In genomic region chrX:55488559-55489314, GRCh38 we compare ENCODE assay signal across 8 cellular contexts. TPM values are rescaled to one million over a fixed set of nuclear protein-coding genes. Genes with fewer than 3 reads are reported as not detected.
DNase-seq lines count a peak whose midpoint lies in the region; ATAC-seq, FAIRE-seq and TF ChIP-seq lines count a peak whose summit lies in the region.

No MANE protein-coding gene starts in this region.

- no peak for TF ChIP-seq CTCF in endothelial cell of umbilical vein (IDR thresholded peaks at IDR 0.05; ENCODE audit: extremely low read depth in 1 of 2, insufficient read depth in 1 of 2, low read depth in 1 of 2, low read length in 2 of 2)

- H3K9ac ChIP-seq in endothelial cell of umbilical vein (replicated peaks; ENCODE audit: extremely low read depth, insufficient read depth, low read length) = peak overlapping the region; percentile 81
- H3K9ac ChIP-seq in muscle layer of colon (ENCODE audit: low read length) = peak overlapping the region; percentile 82

- no peaks in the 10 kb centered on the region for H3K27me3 ChIP-seq in endothelial cell of umbilical vein (ENCODE audit: control insufficient read depth in 2 of 2, insufficient read depth in 2 of 2, low read length in 2 of 2)
- no peaks in the 10 kb centered on the region for H3K27me3 ChIP-seq in muscle layer of colon (ENCODE audit: control insufficient read depth in 1 of 2, insufficient read depth in 2 of 2, low read length in 2 of 2)

- intact Hi-C loops in endothelial cell of umbilical vein (cut with micrococcal nuclease) = no loop called here

- H3K4me1 ChIP-seq in endothelial cell of umbilical vein (ENCODE audit: control insufficient read depth, extremely low read depth, insufficient read depth, low read length) (peaks cover 2% of the 10 kb centered on the region), muscle layer of colon (ENCODE audit: insufficient read depth, low read length) (no peaks in the 10 kb centered on the region)

- POLR2A ChIA-PET in endothelial cell of umbilical vein (lab: Charles Lee) = interaction anchor here (0.9 to 1.3 kb wide), 3 partner anchors 36 to 420 kb away, joined by 3 to 4 read pairs (median 3); partner anchors contain the start of genes MAGEH1 and RRAGB

- H4K20me1 ChIP-seq in endothelial cell of umbilical vein (replicated peaks; ENCODE audit: control insufficient read depth, extremely low read depth, insufficient read depth, low read length) = no peaks in the 10 kb centered on the region

- H3K27ac ChIP-seq in endothelial cell of umbilical vein (ENCODE audit: insufficient read depth, low read depth, low read length) (peak overlapping the region; percentile 54), muscle layer of colon (ENCODE audit: low read depth, low read length) (peak overlapping the region; percentile 84)

- no peaks in the 10 kb centered on the region for H3K79me2 ChIP-seq in endothelial cell of umbilical vein (ENCODE audit: control insufficient read depth, insufficient read depth, low read length)

- H3K9me1 ChIP-seq in endothelial cell of umbilical vein (replicated peaks; ENCODE audit: control insufficient read depth, extremely low read depth, insufficient read depth, low read length) = no peaks in the 10 kb centered on the region

- no peaks in the 10 kb centered on the region for H3K9me3 ChIP-seq in endothelial cell of umbilical vein (replicated peaks; ENCODE audit: control insufficient read depth, insufficient read depth, low read length)
- no peaks in the 10 kb centered on the region for H3K9me3 ChIP-seq in muscle layer of colon (ENCODE audit: low read length)

- H3K4me3 ChIP-seq in endothelial cell of umbilical vein (replicated peaks in 1 of 3; ENCODE audit: insufficient read depth in 1 of 3, low read depth in 1 of 3, low read length in 3 of 3) (peak overlapping the region; percentile 22 to 70 (median 61)), muscle layer of colon (ENCODE audit: low read depth in 1 of 2, low read length in 2 of 2) (peak overlapping the region; percentile 50 to 81)

- H3K4me2 ChIP-seq in endothelial cell of umbilical vein (ENCODE audit: insufficient read depth, low read length) = peak overlapping the region; percentile 71

- TF ChIP-seq POLR2A in endothelial cell of umbilical vein (IDR thresholded peaks at IDR 0.05; ENCODE audit: low read depth, low read length) = no peak

- peak; percentile 50 for ATAC-seq in HG02981 (IDR thresholded peaks at IDR 0.05; ENCODE audit: unreplicated experiment)

- H3K36me3 ChIP-seq in endothelial cell of umbilical vein (ENCODE audit: control insufficient read depth in 2 of 2, extremely low read depth in 1 of 2, insufficient read depth in 2 of 2, low read length in 2 of 2) (no peaks in the 10 kb centered on the region), muscle layer of colon (ENCODE audit: insufficient read depth, low read length) (no peaks in the 10 kb centered on the region)

- BruUV-seq in endothelial cell of umbilical vein (replicated peaks; lab: Mats Ljungman, UMichigan) = TSS peak; percentile 64

- DNase-seq in NK-92 treated with Interleukin-12 subunit alpha and Interleukin-12 subunit beta, amount 100 ng/mL, for 24 hours (lab: John Stamatoyannopoulos, UW) = peak; percentile 30
- DNase-seq in NK-92 (lab: John Stamatoyannopoulos, UW; ENCODE audit: unreplicated experiment) (no peak), NCI-H526 (lab: John Stamatoyannopoulos, UW) (peak; percentile 25 to 62), endothelial cell of umbilical vein (ENCODE audit: low read depth, low spot score) (peak; percentile 73)
- peak; percentile 68 for DNase-seq in activated CD8-positive, alpha-beta memory T cell treated with anti-CD3 and anti-CD28 coated beads, Interleukin-2, amount 50 U/mL, for 48 hours
- DNase-seq in stimulated activated naive CD4-positive, alpha-beta T cell (lab: John Stamatoyannopoulos, UW) = peak; percentile 43 to 74 (median 66)

- FAIRE-seq in endothelial cell of umbilical vein (lab: Jason Lieb, UNC) = peak; percentile 84

- peak overlapping the region; percentile 48 for H2AFZ ChIP-seq in endothelial cell of umbilical vein (ENCODE audit: low read depth, low read length)

- CTCF ChIA-PET in endothelial cell of umbilical vein (lab: Charles Lee) = interaction anchor here (0.9 to 2.0 kb wide), 8 partner anchors 37 to 761 kb away, joined by 3 to 32 read pairs (median 5); partner anchors contain the start of genes MAGEH1 and RRAGB

- dilution Hi-C loops in endothelial cell of umbilical vein (cut with MboI; ENCODE audit: extremely low pct_ligation_motif_present, low sequenced_read_pairs) = no loop called here

TF ChIP-seq in endothelial cell of umbilical vein, 7 proteins besides CTCF, POLR2A, EP300 and RAD21:
- TF ChIP-seq POLR2AphosphoS5 (IDR thresholded peaks at IDR 0.05; ENCODE audit: insufficient read depth, low read depth, low read length) = no peak
- TF ChIP-seq MYC (IDR thresholded peaks at IDR 0.05; ENCODE audit: low read depth, low read length) = no peak
- no peak for TF ChIP-seq JUN (IDR thresholded peaks at IDR 0.05; ENCODE audit: borderline replicate concordance, insufficient read depth, insufficient read length, low read depth)
- TF ChIP-seq MAX (IDR thresholded peaks at IDR 0.05; ENCODE audit: insufficient read depth, insufficient read length) = no peak

RNA-seq across cellular contexts. Expression of gene USP51, which starts 0.9 kb away (rescaled TPM):
- 0.77 and 0.97 TPM in 2 replicates for total RNA-seq in endothelial cell of umbilical vein
- 0.86 and 0.94 TPM in 2 replicates for polyA plus RNA-seq in endothelial cell of umbilical vein
- 0.48 TPM in 2 replicates for polyA plus RNA-seq in endothelial cell of umbilical vein (2011; cell fraction: cytosol; rRNA removed)
- polyA plus RNA-seq in endothelial cell of umbilical vein (2011; cell fraction: nucleus; rRNA removed) = 0.54 and 0.63 TPM in 2 replicates
- polyA plus RNA-seq in endothelial cell of umbilical vein (2012) = 0.33 and 0.41 TPM in 2 replicates
- 5.2 and 6.6 TPM in 2 replicates for polyA minus RNA-seq in endothelial cell of umbilical vein
- polyA minus RNA-seq in endothelial cell of umbilical vein (2011; cell fraction: cytosol; rRNA and poly(A)+ RNA removed) = not detected
- 1.6 and 3.8 TPM in 2 replicates for polyA minus RNA-seq in endothelial cell of umbilical vein (2011; cell fraction: nucleus; rRNA and poly(A)+ RNA removed)

RNA-seq across cellular contexts. Expression of gene MAGEH1, which starts 36.8 kb away (rescaled TPM):
- total RNA-seq in endothelial cell of umbilical vein = 15.1 and 15.8 TPM in 2 replicates
- polyA plus RNA-seq in endothelial cell of umbilical vein = 31.8 and 32.2 TPM in 2 replicates
- polyA plus RNA-seq in endothelial cell of umbilical vein (2011; cell fraction: cytosol; rRNA removed) = 23.8 and 28.4 TPM in 2 replicates
- polyA plus RNA-seq in endothelial cell of umbilical vein (2011; cell fraction: nucleus; rRNA removed) = 11.1 and 14.5 TPM in 2 replicates
- polyA plus RNA-seq in endothelial cell of umbilical vein (2012) = 15.9 and 19.7 TPM in 2 replicates
- 13.9 and 17.7 TPM in 2 replicates for polyA minus RNA-seq in endothelial cell of umbilical vein
- polyA minus RNA-seq in endothelial cell of umbilical vein (2011; cell fraction: cytosol; rRNA and poly(A)+ RNA removed) = not detected
- polyA minus RNA-seq in endothelial cell of umbilical vein (2011; cell fraction: nucleus; rRNA and poly(A)+ RNA removed) = 2.4 and 3.4 TPM in 2 replicates
